8 cellular contexts compared by ENCODE assay signal in genomic region chr17:48023408-48024148, GRCh38. TPM values are rescaled to one million over a fixed set of nuclear protein-coding genes. Genes with fewer than 3 reads are reported as not detected.
DNase-seq lines count a peak whose midpoint lies in the region; ATAC-seq and TF ChIP-seq lines count a peak whose summit lies in the region.

No MANE protein-coding gene starts in this region.

- H3K9me3 ChIP-seq in Peyer's patch (no peaks in the 10 kb centered on the region), neural cell (ENCODE audit: low read length) (no peaks in the 10 kb centered on the region)

- H4K20me1 ChIP-seq in neural cell (ENCODE audit: insufficient read depth), result no peaks in the 10 kb centered on the region

- H3K27ac ChIP-seq in Peyer's patch (peak overlapping the region in 2 of 4 donors; percentile 63 to 79), neural cell (ENCODE audit: low read length) (no peak overlapping the region), urinary bladder (ENCODE audit: low read depth) (peak overlapping the region; percentile 51)

- H3K36me3 Mint-ChIP-seq in activated naive CD8-positive, alpha-beta T cell, result no peaks in the 10 kb centered on the region

- ATAC-seq in HG03342 (IDR thresholded peaks at IDR 0.05; ENCODE audit: unreplicated experiment), result no peak

- peak overlapping the region; percentile 79 for H3K4me3 Mint-ChIP-seq in activated naive CD8-positive, alpha-beta T cell

- no peak overlapping the region for H3K27ac Mint-ChIP-seq in activated naive CD8-positive, alpha-beta T cell

- peaks cover 17% of the 10 kb centered on the region for H3K27me3 Mint-ChIP-seq in activated naive CD8-positive, alpha-beta T cell

- no peak for TF ChIP-seq EP300 in neural cell (conservative IDR thresholded peaks at IDR 0.05; ENCODE audit: poor library complexity, severe bottlenecking)

- no peak for TF ChIP-seq RAD21 in neural cell (conservative IDR thresholded peaks at IDR 0.05)

- no peaks in the 10 kb centered on the region for H3K9me3 Mint-ChIP-seq in activated naive CD8-positive, alpha-beta T cell (ENCODE audit: low read depth)

- no peaks in the 10 kb centered on the region for H3F3A ChIP-seq in neural cell (ENCODE audit: insufficient read depth, low read length, poor library complexity, severe bottlenecking)

- H3K9me2 ChIP-seq in neural cell (ENCODE audit: insufficient read depth, low read length), result no peaks in the 10 kb centered on the region

- H3K4me3 ChIP-seq in Peyer's patch (peak overlapping the region; percentile 20 to 60 (median 52)), neural cell (ENCODE audit: low read length) (peak overlapping the region; percentile 74), urinary bladder (ENCODE audit: low read depth, low read length) (peak overlapping the region; percentile 30)

- H3K4me1 Mint-ChIP-seq in activated naive CD8-positive, alpha-beta T cell (ENCODE audit: low read depth), result peaks cover 27% of the 10 kb centered on the region

- DNase-seq in Caki2 (ENCODE audit: low read depth) (peak; percentile 80), LHCN-M2 (ENCODE audit: low read depth) (peak; percentile 83), Peyer's patch (peak; percentile 59 to 82 (median 81)), globus pallidus (ENCODE audit: low spot score) (peak; percentile 87)

- H3K79me2 ChIP-seq in neural cell (replicated peaks; ENCODE audit: insufficient read depth, low read length), result no peaks in the 10 kb centered on the region

- TF ChIP-seq POLR2A in Peyer's patch (IDR thresholded peaks at IDR 0.05), result no peak

- in situ Hi-C loops in Caki2 (cut with HindIII; ENCODE audit: low pct_unique_long_range_greater_than_20kb, low sequenced_read_pairs), result no loop called here

- H3K4me1 ChIP-seq in Peyer's patch (peaks cover 3 to 37% (median 14%) of the 10 kb centered on the region in 4 donors), urinary bladder (ENCODE audit: insufficient read depth) (no peaks in the 10 kb centered on the region)

- WGBS in urinary bladder, result 2% methylated on average over 53 of the region's 53 CpGs

- H3K27me3 ChIP-seq in Peyer's patch (peaks cover 0 to 11% of the 10 kb centered on the region in 2 donors), neural cell (ENCODE audit: insufficient read depth, low read depth, low read length) (peaks cover 18% of the 10 kb centered on the region)

- no peaks in the 10 kb centered on the region for H3K36me3 ChIP-seq in Peyer's patch
- no peaks in the 10 kb centered on the region for H3K36me3 ChIP-seq in neural cell (ENCODE audit: insufficient read depth, low read length)
- H3K36me3 ChIP-seq in urinary bladder (ENCODE audit: insufficient read depth), result no peaks in the 10 kb centered on the region

- TF ChIP-seq CTCF in Peyer's patch (IDR thresholded peaks at IDR 0.05), result peak in 4 of 6 experiments; percentile 25 to 36 (median 30)
- no peak for TF ChIP-seq CTCF in neural cell (IDR thresholded peaks at IDR 0.05; ENCODE audit: poor library complexity, severe bottlenecking)

- no peak overlapping the region for H2AFZ ChIP-seq in neural cell (ENCODE audit: low read depth, low read length)

- H3K4me2 ChIP-seq in neural cell (ENCODE audit: low read length), result no peak overlapping the region

- peak overlapping the region; percentile 1 for H3K9ac ChIP-seq in neural cell (ENCODE audit: low read length)

TF ChIP-seq in neural cell, 6 proteins besides CTCF, POLR2A, EP300 and RAD21:
- no peak for TF ChIP-seq POLR2AphosphoS5 (IDR thresholded peaks at IDR 0.05)
- TF ChIP-seq EZH2 (IDR thresholded peaks at IDR 0.05; ENCODE audit: borderline replicate concordance, insufficient read depth, low read length, poor library complexity, severe bottlenecking), result no peak
- peak; percentile 10 for TF ChIP-seq MXI1 (conservative IDR thresholded peaks at IDR 0.05; ENCODE audit: poor library complexity, severe bottlenecking)
- TF ChIP-seq TAF1 (IDR thresholded peaks at IDR 0.05; ENCODE audit: low read depth), result no peak
- TF ChIP-seq, protein P1, sequence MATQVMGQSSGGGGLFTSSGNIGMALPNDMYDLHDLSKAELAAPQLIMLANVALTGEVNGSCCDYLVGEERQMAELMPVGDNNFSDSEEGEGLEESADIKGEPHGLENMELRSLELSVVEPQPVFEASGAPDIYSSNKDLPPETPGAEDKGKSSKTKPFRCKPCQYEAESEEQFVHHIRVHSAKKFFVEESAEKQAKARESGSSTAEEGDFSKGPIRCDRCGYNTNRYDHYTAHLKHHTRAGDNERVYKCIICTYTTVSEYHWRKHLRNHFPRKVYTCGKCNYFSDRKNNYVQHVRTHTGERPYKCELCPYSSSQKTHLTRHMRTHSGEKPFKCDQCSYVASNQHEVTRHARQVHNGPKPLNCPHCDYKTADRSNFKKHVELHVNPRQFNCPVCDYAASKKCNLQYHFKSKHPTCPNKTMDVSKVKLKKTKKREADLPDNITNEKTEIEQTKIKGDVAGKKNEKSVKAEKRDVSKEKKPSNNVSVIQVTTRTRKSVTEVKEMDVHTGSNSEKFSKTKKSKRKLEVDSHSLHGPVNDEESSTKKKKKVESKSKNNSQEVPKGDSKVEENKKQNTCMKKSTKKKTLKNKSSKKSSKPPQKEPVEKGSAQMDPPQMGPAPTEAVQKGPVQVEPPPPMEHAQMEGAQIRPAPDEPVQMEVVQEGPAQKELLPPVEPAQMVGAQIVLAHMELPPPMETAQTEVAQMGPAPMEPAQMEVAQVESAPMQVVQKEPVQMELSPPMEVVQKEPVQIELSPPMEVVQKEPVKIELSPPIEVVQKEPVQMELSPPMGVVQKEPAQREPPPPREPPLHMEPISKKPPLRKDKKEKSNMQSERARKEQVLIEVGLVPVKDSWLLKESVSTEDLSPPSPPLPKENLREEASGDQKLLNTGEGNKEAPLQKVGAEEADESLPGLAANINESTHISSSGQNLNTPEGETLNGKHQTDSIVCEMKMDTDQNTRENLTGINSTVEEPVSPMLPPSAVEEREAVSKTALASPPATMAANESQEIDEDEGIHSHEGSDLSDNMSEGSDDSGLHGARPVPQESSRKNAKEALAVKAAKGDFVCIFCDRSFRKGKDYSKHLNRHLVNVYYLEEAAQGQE (IDR thresholded peaks at IDR 0.05; ENCODE audit: borderline replicate concordance), result no peak

RNA-seq across cellular contexts. Expression of gene COPZ2, which starts 14.0 kb away (rescaled TPM):
- not detected in 2 replicates for total RNA-seq in Caki2 (2014; rRNA removed; shearing (Covaris generic); ENCODE audit: low replicate concordance)
- total RNA-seq in LHCN-M2 (2014; rRNA removed) (70.4 and 91.8 TPM in 2 replicates), Peyer's patch (10 to 100 TPM in 2 of 4 donors, 1 to 10 TPM in 2; 2.2 to 27.2 (median 7.0) TPM), urinary bladder (45.2 TPM)
- 196 TPM for polyA plus RNA-seq in LHCN-M2 (2012)
- polyA plus RNA-seq in neural cell (not detected in 2 replicates), urinary bladder (36.0 TPM)
- polyA minus RNA-seq in neural cell, result not detected in 2 replicates

RNA-seq across cellular contexts. Expression of gene NFE2L1, which starts 24.6 kb away (rescaled TPM):
- total RNA-seq in Caki2 (2014; rRNA removed; shearing (Covaris generic); ENCODE audit: low replicate concordance), result 31.9 and 36.2 TPM in 2 replicates
- total RNA-seq in LHCN-M2 (2014; rRNA removed) (101 and 123 TPM in 2 replicates), Peyer's patch (100 to 1,000 TPM in 3 of 4 donors, 10 to 100 TPM in 1; 89.1 to 228 (median 217) TPM), urinary bladder (53.1 TPM)
- polyA plus RNA-seq in LHCN-M2 (2012), result 149 TPM
- polyA plus RNA-seq in neural cell (48.4 and 67.1 TPM in 2 replicates), urinary bladder (163 TPM)
- 82.2 and 96.9 TPM in 2 replicates for polyA minus RNA-seq in neural cell

RNA-seq across cellular contexts. Expression of gene CDK5RAP3, which starts 52.7 kb away (rescaled TPM):
- 89.8 and 102 TPM in 2 replicates for total RNA-seq in Caki2 (2014; rRNA removed; shearing (Covaris generic); ENCODE audit: low replicate concordance)
- total RNA-seq in LHCN-M2 (2014; rRNA removed), result 93.8 and 94.9 TPM in 2 replicates
- polyA plus RNA-seq in LHCN-M2 (2012), result 84.8 TPM
- total RNA-seq in Peyer's patch, result 1,000 to 10,000 TPM in 1 of 4 donors, 100 to 1,000 TPM in 3; 198 to 1,062 (median 553) TPM
- polyA plus RNA-seq in neural cell, result 343 and 358 TPM in 2 replicates
- polyA minus RNA-seq in neural cell, result 70.8 and 77.7 TPM in 2 replicates
- 77.4 TPM for total RNA-seq in urinary bladder
- polyA plus RNA-seq in urinary bladder, result 117 TPM
